8 cellular contexts compared by ENCODE assay signal in the genomic region with DNA sequence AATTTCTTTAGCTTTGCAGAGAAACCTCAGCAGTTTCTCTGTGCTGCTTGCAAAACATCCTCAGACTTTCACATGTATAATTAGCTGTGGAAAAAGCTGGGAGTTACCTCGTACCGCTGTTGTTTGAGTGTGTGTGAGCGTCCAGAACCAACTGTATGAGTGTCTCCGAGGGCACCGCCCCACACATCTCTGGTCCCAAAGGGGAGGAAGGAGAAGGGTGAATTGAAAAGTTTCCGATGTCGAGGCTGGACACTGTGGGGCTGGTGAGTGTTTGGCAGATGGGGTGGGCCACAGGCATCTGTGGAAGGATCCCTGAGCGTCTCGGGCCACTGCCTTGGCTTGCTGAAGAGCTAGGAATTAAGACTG. TPM values are rescaled to one million over a fixed set of nuclear protein-coding genes. Genes with fewer than 3 reads are reported as not detected.
DNase-seq lines count a peak whose midpoint lies in the region; ATAC-seq and TF ChIP-seq lines count a peak whose summit lies in the region.

No MANE protein-coding gene starts in this region.

- no peaks in the 10 kb centered on the region for H3K36me3 ChIP-seq in Peyer's patch

- H3K27me3 ChIP-seq in Peyer's patch = no peaks in the 10 kb centered on the region

- 0 to 2% methylated on average over 9 of the region's 9 CpGs for WGBS in lower leg skin, 2 donors

- intact Hi-C loops in lower leg skin (cut with DNase I; ENCODE audit: low total_unique reads) = loop anchor here (10.0 kb wide), 2 partner anchors 113 to 947 kb away; no protein-coding TSS in a partner anchor

- H3K4me1 ChIP-seq in Peyer's patch = peaks cover 0 to 46% (median 13%) of the 10 kb centered on the region in 4 donors

- DNase-seq in NOMO-1 treated with DMSO at 0.1 percent for 48 hours (lab: John Stamatoyannopoulos, UW; ENCODE audit: unreplicated experiment) (peak; percentile 21), NOMO-1 treated with dmso at 0.1 percent for 144 hours (lab: John Stamatoyannopoulos, UW; ENCODE audit: unreplicated experiment) (no peak), Peyer's patch (peak; percentile 37 to 64 (median 64)), caudate nucleus (lab: John Stamatoyannopoulos, UW) (no peak), lower leg skin (ENCODE audit: low spot score in 2 of 2) (no peak), NCI-H446 treated with DMSO at 0.1 percent for 48 hours (lab: John Stamatoyannopoulos, UW) (no peak)

- no peak for TF ChIP-seq CTCF in Peyer's patch (IDR thresholded peaks at IDR 0.05)
- TF ChIP-seq CTCF in lower leg skin (IDR thresholded peaks at IDR 0.05) = no peak

- TF ChIP-seq POLR2A in Peyer's patch (IDR thresholded peaks at IDR 0.05) = no peak
- no peak for TF ChIP-seq POLR2A in lower leg skin (IDR thresholded peaks at IDR 0.05)

- no peaks in the 10 kb centered on the region for H3K9me3 ChIP-seq in Peyer's patch

- H3K4me3 ChIP-seq in Peyer's patch (peak overlapping the region; percentile 57 to 67 (median 63)), lower leg skin (ENCODE audit: low read depth, poor library complexity, severe bottlenecking) (peak overlapping the region; percentile 51)

- H3K27ac ChIP-seq in Peyer's patch (peak overlapping the region; percentile 81 to 92 (median 84)), caudate nucleus (ENCODE audit: low read depth, low read length) (peak overlapping the region; percentile 79), temporal lobe (ENCODE audit: low read depth, low read length) (peak overlapping the region; percentile 61)

- no peak for ATAC-seq in activated CD4-positive, CD25-positive, alpha-beta regulatory T cell treated with anti-CD3 and anti-CD28 coated beads, Interleukin-2, amount 50 U/mL, for 24 hours

RNA-seq across cellular contexts. Expression of gene ATP2B4, which starts 1.2 kb away (rescaled TPM):
- 10 to 100 TPM; 36.3 to 78.4 (median 59.7) TPM for total RNA-seq in Peyer's patch
- 100 to 1,000 TPM; 128 to 140 (median 132) TPM for total RNA-seq in lower leg skin
- 38.4 TPM for total RNA-seq in temporal lobe

Comparison
In these comparisons a context has a peak if more than half of its experiments do, and no peak if none do; other contexts are left out.
1. DNase-seq: peak in NOMO-1 treated with DMSO at 0.1 percent for 48 hours (single experiment) and Peyer's patch (3 of 3); none in NOMO-1 treated with dmso at 0.1 percent for 144 hours (single experiment), caudate nucleus (0 of 61), lower leg skin (0 of 2) and NCI-H446 treated with DMSO at 0.1 percent for 48 hours (single experiment).
2. Peak in every context shown above with its lines, with median percentiles within 50 percentile points of each other: H3K27ac ChIP-seq.